Comparison of ENCODE assay signal across 1 cellular context in the genomic region with DNA sequence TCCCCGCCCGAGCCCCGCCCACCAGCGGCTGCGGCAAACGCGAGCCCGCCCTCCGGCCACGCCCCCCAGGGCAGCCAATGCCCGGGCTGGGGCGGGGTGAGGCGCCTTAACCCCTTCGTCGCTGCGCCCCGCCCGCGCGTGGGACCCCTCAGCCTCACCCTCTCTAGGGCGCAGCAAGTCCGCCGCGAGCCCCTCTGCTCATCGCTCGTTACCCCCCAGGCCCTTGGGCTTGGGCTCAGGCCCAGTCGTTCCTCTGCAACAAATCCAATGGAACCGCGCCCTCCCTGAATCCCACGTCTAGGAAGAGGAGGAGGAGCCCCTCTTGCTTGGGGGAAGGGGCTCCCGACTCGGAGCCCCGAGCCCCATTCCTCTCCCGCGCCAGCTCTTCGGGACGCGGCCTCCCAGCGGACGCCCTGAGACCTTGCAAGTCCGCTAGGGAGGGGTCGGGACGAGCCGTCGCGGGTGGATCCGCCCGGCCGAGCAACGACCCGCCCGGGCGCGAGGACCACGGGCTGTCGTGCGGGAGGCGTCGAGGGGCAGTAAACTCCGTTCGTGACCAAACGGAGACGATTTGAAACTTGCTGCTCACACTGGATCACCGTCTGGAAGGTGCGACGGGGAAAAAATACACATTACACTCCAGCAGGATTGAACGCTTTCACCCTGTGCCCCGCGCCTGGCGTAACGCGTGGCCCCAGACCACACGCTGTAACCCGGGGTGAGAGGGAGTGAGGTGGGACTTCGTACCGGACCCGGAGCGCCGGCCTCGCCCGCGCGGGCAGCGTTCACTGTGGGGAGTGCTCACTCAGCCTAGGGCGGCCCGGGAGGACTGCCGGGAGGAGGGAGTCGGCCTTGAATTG.
TF ChIP-seq lines count a peak whose summit lies in the region.

No MANE protein-coding gene starts in this region.

TF ChIP-seq in GM12878, 131 proteins besides CTCF, POLR2A, EP300 and RAD21:
- peak; percentile 40 for TF ChIP-seq BCL3 (IDR thresholded peaks at IDR 0.05; ENCODE audit: borderline replicate concordance, insufficient read depth, low read depth, low read length, poor library complexity, severe bottlenecking)
- 0 out of 3 replicates have a peak, but pooled peaks of 1 of the 2 experiments have one; percentile 31 for TF ChIP-seq EGR1 (IDR thresholded peaks at IDR 0.05; ENCODE audit: borderline replicate concordance in 1 of 2, low read depth in 2 of 2, low read length in 2 of 2)
- TF ChIP-seq IKZF2 (IDR thresholded peaks at IDR 0.05), result peak in 1 of 2 experiments; percentile 26; a peak in 2 of 4 replicates
- TF ChIP-seq LARP7 (IDR thresholded peaks at IDR 0.05), result 0 out of 2 replicates have a peak, but pooled peaks have one; percentile 8
- no peak for TF ChIP-seq BMI1 (IDR thresholded peaks at IDR 0.05; ENCODE audit: borderline replicate concordance)
- peak; percentile 92 for TF ChIP-seq IKZF1 (conservative IDR thresholded peaks at IDR 0.05)
- peak; percentile 9 for TF ChIP-seq MEF2B (IDR thresholded peaks at IDR 0.05; ENCODE audit: partially characterized antibody, poor library complexity, severe bottlenecking)
- peak; percentile 40; the same call in 1 of the 2 replicates for TF ChIP-seq MTA2 (IDR thresholded peaks at IDR 0.05; ENCODE audit: low read depth)
- TF ChIP-seq, protein P1, sequence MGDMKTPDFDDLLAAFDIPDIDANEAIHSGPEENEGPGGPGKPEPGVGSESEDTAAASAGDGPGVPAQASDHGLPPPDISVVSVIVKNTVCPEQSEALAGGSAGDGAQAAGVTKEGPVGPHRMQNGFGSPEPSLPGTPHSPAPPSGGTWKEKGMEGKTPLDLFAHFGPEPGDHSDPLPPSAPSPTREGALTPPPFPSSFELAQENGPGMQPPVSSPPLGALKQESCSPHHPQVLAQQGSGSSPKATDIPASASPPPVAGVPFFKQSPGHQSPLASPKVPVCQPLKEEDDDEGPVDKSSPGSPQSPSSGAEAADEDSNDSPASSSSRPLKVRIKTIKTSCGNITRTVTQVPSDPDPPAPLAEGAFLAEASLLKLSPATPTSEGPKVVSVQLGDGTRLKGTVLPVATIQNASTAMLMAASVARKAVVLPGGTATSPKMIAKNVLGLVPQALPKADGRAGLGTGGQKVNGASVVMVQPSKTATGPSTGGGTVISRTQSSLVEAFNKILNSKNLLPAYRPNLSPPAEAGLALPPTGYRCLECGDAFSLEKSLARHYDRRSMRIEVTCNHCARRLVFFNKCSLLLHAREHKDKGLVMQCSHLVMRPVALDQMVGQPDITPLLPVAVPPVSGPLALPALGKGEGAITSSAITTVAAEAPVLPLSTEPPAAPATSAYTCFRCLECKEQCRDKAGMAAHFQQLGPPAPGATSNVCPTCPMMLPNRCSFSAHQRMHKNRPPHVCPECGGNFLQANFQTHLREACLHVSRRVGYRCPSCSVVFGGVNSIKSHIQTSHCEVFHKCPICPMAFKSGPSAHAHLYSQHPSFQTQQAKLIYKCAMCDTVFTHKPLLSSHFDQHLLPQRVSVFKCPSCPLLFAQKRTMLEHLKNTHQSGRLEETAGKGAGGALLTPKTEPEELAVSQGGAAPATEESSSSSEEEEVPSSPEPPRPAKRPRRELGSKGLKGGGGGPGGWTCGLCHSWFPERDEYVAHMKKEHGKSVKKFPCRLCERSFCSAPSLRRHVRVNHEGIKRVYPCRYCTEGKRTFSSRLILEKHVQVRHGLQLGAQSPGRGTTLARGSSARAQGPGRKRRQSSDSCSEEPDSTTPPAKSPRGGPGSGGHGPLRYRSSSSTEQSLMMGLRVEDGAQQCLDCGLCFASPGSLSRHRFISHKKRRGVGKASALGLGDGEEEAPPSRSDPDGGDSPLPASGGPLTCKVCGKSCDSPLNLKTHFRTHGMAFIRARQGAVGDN (IDR thresholded peaks at IDR 0.05), result peak; percentile 16; the same call in 1 of the 2 replicates
- peak; percentile 57 for TF ChIP-seq SP1 (IDR thresholded peaks at IDR 0.05; ENCODE audit: low read depth, low read length)
- no peak for TF ChIP-seq ASH2L (IDR thresholded peaks at IDR 0.05; ENCODE audit: borderline replicate concordance, low read depth)
- peak; percentile 58; the same call in 1 of the 2 replicates for TF ChIP-seq RELB (IDR thresholded peaks at IDR 0.05; ENCODE audit: low read depth)
- TF ChIP-seq CBX3 (IDR thresholded peaks at IDR 0.05; ENCODE audit: borderline replicate concordance, low read depth), result no peak
- TF ChIP-seq PAX5 (IDR thresholded peaks at IDR 0.05; ENCODE audit: borderline replicate concordance, low read depth, low read length), result 0 out of 2 replicates have a peak, but pooled peaks have one; percentile 12
- TF ChIP-seq KAT2A (conservative IDR thresholded peaks at IDR 0.05; ENCODE audit: control insufficient read depth, low read depth, low read length), result no peak
- peak; percentile 19; the same call in 1 of the 2 replicates for TF ChIP-seq GATAD2B (conservative IDR thresholded peaks at IDR 0.05; ENCODE audit: low read depth)
- 0 out of 2 replicates have a peak, but pooled peaks have one; percentile 17 for TF ChIP-seq CREB1 (IDR thresholded peaks at IDR 0.05; ENCODE audit: low read depth)
TF ChIP-seq in GM12878: peak in this region for 13.
